ENCODE assay signal across 11 cellular contexts in the genomic region with DNA sequence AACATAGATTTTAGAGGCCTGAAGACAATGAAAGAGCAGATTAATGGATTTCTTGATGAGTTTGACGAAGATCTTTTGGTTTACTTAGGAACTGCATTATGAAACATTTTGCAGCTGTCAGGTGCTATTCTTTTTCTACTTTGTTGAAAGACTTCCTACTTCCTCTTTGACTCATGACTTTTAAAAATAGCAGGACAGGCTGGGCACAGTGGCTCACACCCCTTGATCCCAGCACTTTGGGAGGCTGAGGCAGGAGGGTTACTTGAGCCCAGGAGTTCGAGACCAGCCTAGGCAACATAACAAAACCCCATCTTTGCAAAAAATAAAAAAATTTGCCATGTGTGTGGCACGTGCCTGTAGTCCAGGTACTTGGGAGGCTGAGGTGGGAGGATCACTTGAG. TPM values are rescaled to one million over a fixed set of nuclear protein-coding genes. Genes with fewer than 3 reads are reported as not detected.
DNase-seq lines count a peak whose midpoint lies in the region; ATAC-seq, FAIRE-seq and TF ChIP-seq lines count a peak whose summit lies in the region.
"Had no signal": no experiment of that assay in that cellular context is flagged by ENCODE, and none has a peak within 500 bp of the region (broad histone marks: within the 10 kb centered on the region; RNA-seq: fewer than 3 reads in every experiment).

No MANE protein-coding gene starts in this region.

- H3K4me3 Mint-ChIP-seq in MCF 10A (ENCODE audit: unreplicated experiment) (no peak overlapping the region), IgD-negative memory B cell (peak overlapping the region in 2 of 4 donors; percentile 13 to 70)
- H3K4me3 Mint-ChIP-seq in stimulated activated naive B cell treated with anti-CD40 and anti-IgM and Interleukin-4, amounts not matched to agents 10 μg/mL and 1 μg/mL and 100 μg/mL, for 72 hours, result peak overlapping the region; percentile 66 to 73

- POLR2A ChIA-PET in MCF 10A (lab: Yijun Ruan, JAX) (interaction anchor here (1.8 kb wide), 1 partner anchor 13 kb away, joined by 5 read pairs; no protein-coding TSS in a partner anchor), GM12878 (lab: Charles Lee) (interaction anchor here (1.0 to 3.0 kb wide), 4 partner anchors 10 to 52 kb away, joined by 3 to 9 read pairs (median 5); a partner anchor contains a TSS)

- no peak overlapping the region for H2AFZ ChIP-seq in mammary epithelial cell (ENCODE audit: low read depth, low read length)
- H2AFZ ChIP-seq in GM12878 (ENCODE audit: control insufficient read depth, low read depth, low read length), result no peak overlapping the region

- H3K36me3 Mint-ChIP-seq in MCF 10A (ENCODE audit: insufficient read depth, unreplicated experiment) (peaks cover 80% of the 10 kb centered on the region), IgD-negative memory B cell (peaks cover 12% of the 10 kb centered on the region)
- peaks cover 20 to 38% of the 10 kb centered on the region in 2 donors for H3K36me3 Mint-ChIP-seq in stimulated activated naive B cell treated with anti-CD40 and anti-IgM and Interleukin-4, amounts not matched to agents 10 μg/mL and 1 μg/mL and 100 μg/mL, for 72 hours

- dilution Hi-C loops in mammary epithelial cell (cut with HindIII; ENCODE audit: low sequenced_read_pairs), result no loop called here

- in situ Hi-C loops in mammary epithelial cell (cut with MboI; ENCODE audit: low sequenced_read_pairs in 2 of 2), result no loop called here
- in situ Hi-C loops in GM12878 (cut with MboI), result no loop called here

- RAD21 ChIA-PET in GM12878 (lab: Charles Lee; ENCODE audit: unreplicated experiment), result interaction anchor here (0.6 to 4.6 kb wide), 5 partner anchors 11 to 103 kb away, joined by 3 to 25 read pairs (median 3); a partner anchor contains a TSS

- DNase-seq in MCF 10A (ENCODE audit: unreplicated experiment) (no peak), mammary epithelial cell (no peak), GM12878 (ENCODE audit: low read depth, low spot score) (peak; percentile 39), mucosa of gallbladder (ENCODE audit: low spot score) (no peak)
- no peak for DNase-seq in stimulated activated naive B cell treated with anti-CD40 and anti-IgM and Interleukin-4, amounts not matched to agents 10 μg/mL and 1 μg/mL and 100 μg/mL, for 72 hours
- DNase-seq: stimulated activated CD4-positive, alpha-beta T cell treated with anti-CD3 and anti-CD28 coated beads, Interleukin-1b, Interleukin-23, amount 100 ng/mL, for 48 hours had no signal

- SMC1A ChIA-PET in GM12878 (lab: Charles Lee; ENCODE audit: uncharacterized antibody, unreplicated experiment), result interaction anchor here (0.6 to 5.7 kb wide), 8 partner anchors 9 to 102 kb away, joined by 3 to 35 read pairs (median 6); a partner anchor contains a TSS

- ATAC-seq in GM12878 (peak; percentile 85), HG03469 (IDR thresholded peaks at IDR 0.05; ENCODE audit: unreplicated experiment) (no peak), HG02852 (IDR thresholded peaks at IDR 0.05; ENCODE audit: unreplicated experiment) (no peak)
- peak; percentile 86 to 88 for ATAC-seq in stimulated activated naive B cell treated with anti-CD40 and anti-IgM and Interleukin-4, amounts not matched to agents 10 μg/mL and 1 μg/mL and 100 μg/mL, for 72 hours (replicated peaks)
- ATAC-seq: left lobe of liver had no signal

- peak; percentile 81 for FAIRE-seq in GM12878 (lab: Jason Lieb, UNC)

- no peak for TF ChIP-seq POLR2A in GM12878 (IDR thresholded peaks at IDR 0.05; ENCODE audit: low read depth, low read length)

- H3K9me3 Mint-ChIP-seq in MCF 10A (ENCODE audit: unreplicated experiment), result no peaks in the 10 kb centered on the region
- H3K9me3 Mint-ChIP-seq in IgD-negative memory B cell, result no peaks in the 10 kb centered on the region
- no peaks in the 10 kb centered on the region for H3K9me3 Mint-ChIP-seq in stimulated activated naive B cell treated with anti-CD40 and anti-IgM and Interleukin-4, amounts not matched to agents 10 μg/mL and 1 μg/mL and 100 μg/mL, for 72 hours

- H3K4me3 ChIP-seq in mammary epithelial cell (replicated peaks in 1 of 3; ENCODE audit: insufficient read depth in 1 of 3, low read depth in 2 of 3, low read length in 3 of 3) (no peak overlapping the region), GM12878 (no peak overlapping the region)

- TF ChIP-seq EP300 in GM12878 (IDR thresholded peaks at IDR 0.05; ENCODE audit: borderline replicate concordance in 1 of 2, control insufficient read depth in 1 of 2, low read depth in 2 of 2, low read length in 2 of 2), result peak; percentile 40 to 46; a peak in 1 of 4 replicates

- H3K27me3 Mint-ChIP-seq in MCF 10A (ENCODE audit: insufficient read depth, unreplicated experiment) (no peaks in the 10 kb centered on the region), IgD-negative memory B cell (no peaks in the 10 kb centered on the region)
- H3K27me3 Mint-ChIP-seq in stimulated activated naive B cell treated with anti-CD40 and anti-IgM and Interleukin-4, amounts not matched to agents 10 μg/mL and 1 μg/mL and 100 μg/mL, for 72 hours, result no peaks in the 10 kb centered on the region

- peaks cover 41% of the 10 kb centered on the region for H3K36me3 ChIP-seq in mammary epithelial cell (ENCODE audit: insufficient read depth, low read length)
- H3K36me3 ChIP-seq in GM12878 (ENCODE audit: control insufficient read depth in 2 of 2, insufficient read depth in 2 of 2, low read length in 1 of 2), result peaks cover 0 to 20% of the 10 kb centered on the region in 2 experiments

- BruUV-seq in MCF 10A (replicated peaks; lab: Mats Ljungman, UMichigan) (no TSS peak), mammary epithelial cell (replicated peaks; lab: Mats Ljungman, UMichigan) (no TSS peak), GM12878 (replicated peaks; lab: Mats Ljungman, UMichigan) (TSS peak; percentile 14)

- CTCF ChIA-PET in MCF 10A (lab: Yijun Ruan, JAX) (interaction anchor here (3.8 kb wide), 1 partner anchor 102 kb away, joined by 33 read pairs; no protein-coding TSS in a partner anchor), mammary epithelial cell (lab: Charles Lee; ENCODE audit: low non-redundant PET) (no interaction called here), GM12878 (lab: Yijun Ruan, JAX) (interaction anchor here (0.9 to 3.1 kb wide), 2 partner anchors 11 to 102 kb away, joined by 3 to 17 read pairs; no protein-coding TSS in a partner anchor)

- H4K20me1 ChIP-seq in mammary epithelial cell (ENCODE audit: insufficient read depth, low read length) (no peaks in the 10 kb centered on the region), GM12878 (ENCODE audit: control insufficient read depth, insufficient read depth) (no peaks in the 10 kb centered on the region)

- H3K9me3 ChIP-seq in mammary epithelial cell (replicated peaks; ENCODE audit: insufficient read depth, low read length), result no peaks in the 10 kb centered on the region
- no peaks in the 10 kb centered on the region for H3K9me3 ChIP-seq in GM12878 (replicated peaks; ENCODE audit: control insufficient read depth, insufficient read depth, low read length)

- H3K79me2 ChIP-seq in mammary epithelial cell (ENCODE audit: insufficient read depth, low read length) (peaks cover 75% of the 10 kb centered on the region), GM12878 (ENCODE audit: control insufficient read depth, insufficient read depth, low read length) (no peaks in the 10 kb centered on the region)

- H3K4me1 ChIP-seq in mammary epithelial cell (ENCODE audit: insufficient read depth, low read length) (no peaks in the 10 kb centered on the region), GM12878 (ENCODE audit: control insufficient read depth, insufficient read depth, low read length) (peaks cover 20% of the 10 kb centered on the region)

- H3K4me2 ChIP-seq in mammary epithelial cell (ENCODE audit: insufficient read depth, low read depth, low read length) (no peak overlapping the region), GM12878 (ENCODE audit: control insufficient read depth, insufficient read depth) (peak overlapping the region; percentile 68)

- H3K27me3 ChIP-seq in mammary epithelial cell (ENCODE audit: insufficient read depth, low read length) (no peaks in the 10 kb centered on the region), GM12878 (replicated peaks in 1 of 2; ENCODE audit: control insufficient read depth in 2 of 2, insufficient read depth in 2 of 2, low read length in 1 of 2) (no peaks in the 10 kb centered on the region)

- H3K27ac ChIP-seq in mammary epithelial cell (ENCODE audit: insufficient read depth, low read depth, low read length) (no peak overlapping the region), GM12878 (ENCODE audit: control insufficient read depth, insufficient read depth) (peak overlapping the region; percentile 76)
- H3K27ac ChIP-seq: C4-2B had no signal

- intact Hi-C loops in MCF 10A (cut with micrococcal nuclease) (no loop called here), mammary epithelial cell (cut with micrococcal nuclease) (no loop called here), GM12878 (cut with micrococcal nuclease; ENCODE audit: unreplicated experiment) (loop anchor here (5.0 kb wide), 1 partner anchor 48 kb away; no protein-coding TSS in a partner anchor)

- TF ChIP-seq CTCF in MCF 10A (IDR thresholded peaks at IDR 0.05; ENCODE audit: unreplicated experiment) (no peak), mammary epithelial cell (conservative IDR thresholded peaks at IDR 0.05 in 1 of 2, IDR thresholded peaks at IDR 0.05 in 1 of 2; ENCODE audit: extremely low read depth in 1 of 2, insufficient read depth in 1 of 2, low read depth in 1 of 2, low read length in 2 of 2) (no peak), GM12878 (IDR thresholded peaks at IDR 0.05 in 2 of 3, conservative IDR thresholded peaks at IDR 0.05 in 1 of 3; ENCODE audit: control insufficient read depth in 2 of 3, extremely low read depth in 1 of 3, insufficient read depth in 1 of 3, low read depth in 3 of 3, low read length in 3 of 3) (no peak)

- TF ChIP-seq RAD21 in GM12878 (IDR thresholded peaks at IDR 0.05; ENCODE audit: insufficient read depth, low read depth, low read length), result no peak

- H3K27ac Mint-ChIP-seq in MCF 10A (ENCODE audit: low read depth, unreplicated experiment) (peak overlapping the region; percentile 32), IgD-negative memory B cell (peak overlapping the region in 2 of 3 donors; percentile 10 to 92)
- H3K27ac Mint-ChIP-seq in stimulated activated naive B cell treated with anti-CD40 and anti-IgM and Interleukin-4, amounts not matched to agents 10 μg/mL and 1 μg/mL and 100 μg/mL, for 72 hours, result peak overlapping the region; percentile 92

- H3K9ac ChIP-seq in mammary epithelial cell (ENCODE audit: insufficient read depth, low read length), result no peak overlapping the region
- H3K9ac ChIP-seq in GM12878 (ENCODE audit: control insufficient read depth, insufficient read depth, low read length), result peak overlapping the region; percentile 53; the same call in 1 of the 2 replicates

- H3K4me1 Mint-ChIP-seq in MCF 10A (ENCODE audit: insufficient read depth, unreplicated experiment) (no peaks in the 10 kb centered on the region), IgD-negative memory B cell (peaks cover 19 to 23% (median 20%) of the 10 kb centered on the region in 3 donors)
- H3K4me1 Mint-ChIP-seq in stimulated activated naive B cell treated with anti-CD40 and anti-IgM and Interleukin-4, amounts not matched to agents 10 μg/mL and 1 μg/mL and 100 μg/mL, for 72 hours, result peaks cover 13 to 35% of the 10 kb centered on the region in 2 donors

- WGBS in mammary epithelial cell (ENCODE audit: low coverage, missing lambda C conversion rate), result 97% methylated on average over 3 of the region's 3 CpGs
- WGBS in GM12878 (ENCODE audit: insufficient coverage, insufficient replicate concordance, low lambda C conversion rate, missing lambda C conversion rate), result 34% methylated on average over 3 of the region's 3 CpGs

RNA-seq across cellular contexts. Expression of a gene that starts 52.0 kb away (rescaled TPM):
- total RNA-seq in MCF 10A (2022) (57.3 and 68.3 TPM in 2 replicates), mammary epithelial cell (100 to 1,000 TPM in 1 of 2 donors, 10 to 100 TPM in 1; 91.4 to 127 TPM), GM12878 (2014; rRNA removed) (27.0 and 31.6 TPM in 2 replicates), GM12878 (2014; rRNA removed; fragmentation: Illumina TruSeq; extraction: Trizol) (42.7 and 46.1 TPM in 2 replicates), GM12878 (2021) (35.1 and 35.7 TPM in 2 replicates), mucosa of gallbladder (46.2 TPM)
- polyA plus RNA-seq in mammary epithelial cell (25.0 TPM), IgD-negative memory B cell (33.7 TPM), GM12878 (2011; rRNA removed) (14.1 and 20.4 TPM in 2 replicates), GM12878 (2014; fragmentation: Illumina TruSeq; extraction: Trizol) (27.7 and 32.8 TPM in 2 replicates), GM12878 (2014; fragmentation: Nextera tagmentation; extraction: Ambion mirVana) (1 to 10 TPM; 7.5 to 8.2 TPM), GM12878 (2014; rRNA removed) (11.9 and 15.7 TPM in 2 replicates), GM12878 (2016; fragmentation: Nextera tagmentation; extraction: Ambion mirVana) (10 to 100 TPM; 18.6 to 24.4 TPM)
- 52.5 TPM for polyA minus RNA-seq in mammary epithelial cell
- 80.0 and 100 TPM in 2 replicates for total RNA-seq in GM12878 (2013; cell fraction: nucleolus; rRNA removed)
- 10.0 TPM for polyA plus RNA-seq in GM12878 (2011; ENCODE audit: low read depth)
- 5.6 and 8.3 TPM in 2 replicates for polyA plus RNA-seq in GM12878 (2011; cell fraction: cytosol; rRNA removed)
- polyA plus RNA-seq in GM12878 (2011; cell fraction: nucleus; rRNA removed), result 6.8 and 9.4 TPM in 2 replicates
- polyA plus RNA-seq in GM12878 (2012), result 12.9 and 15.3 TPM in 2 replicates
- polyA minus RNA-seq in GM12878 (2011; rRNA and poly(A)+ RNA removed), result 14.8 and 33.3 TPM in 2 replicates
- polyA minus RNA-seq in GM12878 (2011; cell fraction: cytosol; rRNA and poly(A)+ RNA removed), result 11.1 and 12.4 TPM in 2 replicates
- 9.2 and 29.9 TPM in 2 replicates for polyA minus RNA-seq in GM12878 (2011; cell fraction: nucleus; rRNA and poly(A)+ RNA removed)

Comparison
In these comparisons a context has a peak if more than half of its experiments do, and no peak if none do; other contexts are left out.
1. H3K27ac Mint-ChIP-seq: peak in every context shown above with its lines; median percentile 92 in stimulated activated naive B cell treated with anti-CD40 and anti-IgM and Interleukin-4, amounts not matched to agents 10 μg/mL and 1 μg/mL and 100 μg/mL, for 72 hours; 51 in IgD-negative memory B cell; 32 in MCF 10A.
2. ATAC-seq: peak in GM12878 (single experiment) and stimulated activated naive B cell treated with anti-CD40 and anti-IgM and Interleukin-4, amounts not matched to agents 10 μg/mL and 1 μg/mL and 100 μg/mL, for 72 hours (2 of 2); none in HG03469 (single experiment) and HG02852 (single experiment).